ENCODE assay signal across 8 cellular contexts in the genomic region with DNA sequence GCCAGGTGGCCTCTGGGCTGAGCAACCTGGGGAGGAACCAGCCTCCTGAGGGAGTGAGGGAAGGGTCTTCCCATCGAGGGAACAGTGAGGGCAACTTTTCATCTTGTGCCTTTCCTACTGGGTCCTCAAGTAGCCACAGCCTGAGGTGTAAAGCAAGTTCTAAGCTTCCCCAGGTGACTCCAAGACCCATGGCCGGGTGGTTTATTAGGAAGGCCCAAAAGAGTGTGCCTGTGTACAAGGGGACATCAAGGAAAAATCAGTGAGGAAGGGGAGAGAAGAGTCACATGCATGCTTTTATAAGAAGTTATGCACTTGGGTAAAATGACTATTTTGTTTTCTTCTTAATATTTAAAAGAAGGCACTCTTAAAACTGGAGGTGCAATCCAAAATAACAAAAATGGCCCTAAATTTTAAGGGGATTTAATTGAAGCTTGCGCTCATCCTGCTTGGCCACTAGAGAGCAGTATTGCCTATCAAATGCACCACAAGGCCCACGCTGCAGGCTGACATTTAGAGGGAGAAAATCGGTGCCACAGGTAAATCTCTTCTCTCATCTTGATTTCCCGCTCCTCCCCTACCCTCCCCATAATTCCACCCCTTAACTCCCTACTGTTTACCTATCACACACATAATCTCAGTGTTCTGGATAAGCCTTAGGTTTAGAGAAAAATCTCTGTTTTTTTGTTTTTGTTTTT. TPM values are rescaled to one million over a fixed set of nuclear protein-coding genes. Genes with fewer than 3 reads are reported as not detected.
DNase-seq lines count a peak whose midpoint lies in the region; ATAC-seq, FAIRE-seq and TF ChIP-seq lines count a peak whose summit lies in the region.

No MANE protein-coding gene starts in this region.

- TF ChIP-seq RAD21 in A549 (conservative IDR thresholded peaks at IDR 0.05 in 1 of 2, IDR thresholded peaks at IDR 0.05 in 1 of 2), result peak; percentile 97

- H3K4me3 Mint-ChIP-seq in chondrocyte (ENCODE audit: unreplicated experiment), result no peak overlapping the region

- DNase-seq in A549 (ENCODE audit: low read depth in 1 of 2, low spot score in 1 of 2) (peak; percentile 75), GM12865 (ENCODE audit: low read depth) (peak; percentile 87), SK-N-MC (ENCODE audit: low read depth, low spot score) (peak; percentile 34), chondrocyte (ENCODE audit: low spot score) (no peak), left lobe of liver (ENCODE audit: low spot score) (peak; percentile 57)
- peak; percentile 12 for DNase-seq in stimulated activated CD8-positive, alpha-beta memory T cell treated with anti-CD3 and anti-CD28 coated beads, Interleukin-12 subunit alpha, Interleukin-12 subunit beta, amount 100 ng/mL, for 1 hour (ENCODE audit: low read depth)
- DNase-seq in activated CD4-positive, CD25-positive, alpha-beta regulatory T cell (lab: John Stamatoyannopoulos, UW), result no peak

- no peak overlapping the region for H3K4me2 ChIP-seq in A549
- H3K4me2 ChIP-seq in KMS-11, result no peak overlapping the region

- H3K36me3 Mint-ChIP-seq in chondrocyte (ENCODE audit: low read depth), result no peaks in the 10 kb centered on the region

- no peaks in the 10 kb centered on the region for H4K20me1 ChIP-seq in KMS-11 (ENCODE audit: insufficient read depth)

- no peak overlapping the region for H3K27ac ChIP-seq in A549
- no peak overlapping the region for H3K27ac ChIP-seq in KMS-11
- no peak overlapping the region for H3K27ac ChIP-seq in SK-N-MC

- FAIRE-seq in A549 (lab: Jason Lieb, UNC), result peak; percentile 65

- no peaks in the 10 kb centered on the region for H3K27me3 Mint-ChIP-seq in chondrocyte (ENCODE audit: low read depth)

- H3K9ac ChIP-seq in KMS-11 (no peak overlapping the region), SK-N-MC (ENCODE audit: insufficient read length) (no peak overlapping the region)

- no peaks in the 10 kb centered on the region for H3K79me2 ChIP-seq in KMS-11 (ENCODE audit: insufficient read depth, low read depth)

- peaks cover 9% of the 10 kb centered on the region for H3K4me1 Mint-ChIP-seq in chondrocyte (ENCODE audit: low read depth)

- no peak for TF ChIP-seq POLR2A in A549 (IDR thresholded peaks at IDR 0.05; ENCODE audit: low read length)

- TF ChIP-seq CTCF in A549 (IDR thresholded peaks at IDR 0.05) (peak; percentile 98), GM12865 (IDR thresholded peaks at IDR 0.05; ENCODE audit: insufficient read depth, low read depth, low read length, missing control alignments) (peak; percentile 82), KMS-11 (conservative IDR thresholded peaks at IDR 0.05; ENCODE audit: low read depth, low read length) (peak; percentile 93), chondrocyte (IDR thresholded peaks at IDR 0.05) (peak; percentile 97)

- POLR2A ChIA-PET in A549 (lab: Yijun Ruan, JAX), result no interaction called here

- H3K9me3 ChIP-seq in A549 (no peaks in the 10 kb centered on the region), SK-N-MC (ENCODE audit: low read depth, low read length) (no peaks in the 10 kb centered on the region)

- H3K4me3 ChIP-seq in A549, result no peak overlapping the region
- no peak overlapping the region for H3K4me3 ChIP-seq in GM12865 (ENCODE audit: low read depth, low read length)
- no peak overlapping the region for H3K4me3 ChIP-seq in KMS-11 (IDR thresholded peaks at IDR 0.05; ENCODE audit: insufficient read depth, low read depth, low read length)
- H3K4me3 ChIP-seq in SK-N-MC, result no peak overlapping the region

- no peaks in the 10 kb centered on the region for H3K36me3 ChIP-seq in KMS-11 (ENCODE audit: insufficient read depth)
- H3K36me3 ChIP-seq in SK-N-MC (ENCODE audit: insufficient read depth, low read length), result no peaks in the 10 kb centered on the region

- WGBS in A549 (ENCODE audit: missing lambda C conversion rate), result 7% methylated on average over 6 of the region's 6 CpGs

- CTCF ChIA-PET in A549 (lab: Yijun Ruan, JAX), result interaction anchor here (0.7 to 4.2 kb wide), 29 partner anchors 8 to 438 kb away, joined by 3 to 28 read pairs (median 4); no protein-coding TSS in a partner anchor

- TF ChIP-seq EP300 in A549 (IDR thresholded peaks at IDR 0.05), result no peak

- H3K4me1 ChIP-seq in A549, result no peaks in the 10 kb centered on the region
- no peaks in the 10 kb centered on the region for H3K4me1 ChIP-seq in KMS-11 (ENCODE audit: low read depth, poor library complexity, severe bottlenecking)

- no peak overlapping the region for H2AFZ ChIP-seq in KMS-11 (ENCODE audit: low read depth)

- H3K27ac Mint-ChIP-seq in chondrocyte (ENCODE audit: unreplicated experiment), result no peak overlapping the region

- ATAC-seq in A549 (peak; percentile 81 to 91; a peak in 5 of 6 replicates), left lobe of liver (peak; percentile 100)

- H3K27me3 ChIP-seq in KMS-11 (ENCODE audit: insufficient read depth, low read depth), result no peaks in the 10 kb centered on the region

- no peaks in the 10 kb centered on the region for H3K9me3 Mint-ChIP-seq in chondrocyte (ENCODE audit: low read depth)

TF ChIP-seq in A549, 52 proteins besides CTCF, POLR2A, EP300 and RAD21:
- TF ChIP-seq RFX5 (IDR thresholded peaks at IDR 0.05) (no peak), SMC3 (IDR thresholded peaks at IDR 0.05) (peak; percentile 89)

RNA-seq across cellular contexts. Expression of a gene that starts 6.7 kb away (rescaled TPM):
- not detected in 2 replicates for polyA plus RNA-seq in A549 (2011; rRNA removed)
- polyA plus RNA-seq in A549 (2012; cell fraction: cytosol; rRNA removed), result not detected in 2 replicates
- not detected in 2 replicates for polyA plus RNA-seq in A549 (2012; cell fraction: nucleus; rRNA removed)
- polyA plus RNA-seq in A549 (2017; fragmentation: RNase III; extraction: RNeasy Plus Mini Kit Qiagen cat#74134 plus additional on column Dnase treatment), result not detected in 3 replicates
- polyA minus RNA-seq in A549 (2011; rRNA and poly(A)+ RNA removed), result 0.29 TPM in 1 of 2 replicates, not detected in the other
- total RNA-seq in chondrocyte, result not detected in 3 replicates
- 0.45 TPM for total RNA-seq in left lobe of liver

Comparison
In these comparisons a context has a peak if more than half of its experiments do, and no peak if none do; other contexts are left out.
1. DNase-seq: peak in A549 (2 of 2), GM12865 (single experiment), SK-N-MC (single experiment), left lobe of liver (single experiment) and stimulated activated CD8-positive, alpha-beta memory T cell treated with anti-CD3 and anti-CD28 coated beads, Interleukin-12 subunit alpha, Interleukin-12 subunit beta, amount 100 ng/mL, for 1 hour (single experiment); none in chondrocyte (single experiment) and activated CD4-positive, CD25-positive, alpha-beta regulatory T cell (0 of 4).
2. Peak in every context shown above with its lines, with median percentiles within 50 percentile points of each other: CTCF ChIP-seq.